ENCODE assay signal across 23 cellular contexts in the genomic region with DNA sequence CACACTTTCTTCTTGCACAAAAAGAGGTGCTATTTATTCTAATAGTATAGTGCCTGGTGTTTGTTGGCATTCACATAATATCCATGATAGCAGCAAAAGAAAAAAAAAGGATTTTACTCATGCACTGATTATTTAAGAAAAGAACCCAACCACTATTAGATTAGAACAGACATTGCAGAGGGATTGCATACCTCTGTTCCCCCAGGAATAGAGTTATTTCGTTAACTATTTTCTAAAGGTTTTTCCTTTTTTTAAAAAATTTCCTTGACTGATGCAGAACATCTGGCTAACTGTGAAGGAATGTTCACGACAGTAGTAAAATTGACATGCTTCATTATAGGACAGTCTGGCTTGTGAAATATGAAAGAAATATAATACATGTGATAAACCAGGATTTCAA.
"Had no signal": no experiment of that assay in that cellular context is flagged by ENCODE, and none has a peak within 500 bp of the region (broad histone marks: within the 10 kb centered on the region; RNA-seq: fewer than 3 reads in every experiment).

No MANE protein-coding gene starts in this region.

- H3K4me1 ChIP-seq: breast epithelium, stomach had no signal

- ATAC-seq: activated CD8-positive, alpha-beta memory T cell treated with anti-CD3 and anti-CD28 coated beads, Interleukin-2, amount 10 ng/mL, durations not matched to agents 7 days and 5 days; activated T-helper 17 cell treated with anti-CD3 and anti-CD28 coated beads, Interleukin-2, amount 50 U/mL, for 72 hours; esophagus mucosa had no signal

- DNase-seq: activated B cell treated with CpG ODN at 0.5 μM for 24 hours; activated CD4-positive, alpha-beta memory T cell treated with anti-CD3 and anti-CD28 coated beads, Interleukin-2, amount 10 ng/mL, durations not matched to agents 7 days and 5 days; activated CD4-positive, alpha-beta T cell treated with anti-CD3 and anti-CD28 coated beads for 4 hours; activated CD8-positive, alpha-beta memory T cell treated with anti-CD3 and anti-CD28 coated beads, Interleukin-2, amount 10 ng/mL, durations not matched to agents 7 days and 5 days; activated naive CD4-positive, alpha-beta T cell; activated naive CD8-positive, alpha-beta T cell treated with anti-CD3 and anti-CD28 coated beads, Interleukin-2, amount 10 ng/mL, durations not matched to agents 7 days and 5 days; cerebellar nuclear complex; effector CD8-positive, alpha-beta T cell; foreskin melanocyte; nephron progenitor cell; nucleus accumbens; small intestine; stimulated activated CD4-positive, alpha-beta T cell treated with anti-CD3 and anti-CD28 coated beads, Interleukin-4, amount 100 ng/mL, for 1 hour; stomach; T-helper 1 cell; T-helper 9 cell; trophoblast cell had no signal

- H3K4me1 Mint-ChIP-seq: activated B cell treated with CpG ODN at 0.5 μM for 24 hours; activated CD4-positive, alpha-beta memory T cell treated with anti-CD3 and anti-CD28 coated beads, Interleukin-2, amount 10 ng/mL, durations not matched to agents 7 days and 5 days; activated CD8-positive, alpha-beta memory T cell treated with anti-CD3 and anti-CD28 coated beads, Interleukin-2, amount 10 ng/mL, durations not matched to agents 7 days and 5 days; activated naive CD8-positive, alpha-beta T cell treated with anti-CD3 and anti-CD28 coated beads, Interleukin-2, amount 10 ng/mL, durations not matched to agents 7 days and 5 days; activated T-helper 17 cell treated with anti-CD3 and anti-CD28 coated beads, Interleukin-2, amount 50 U/mL, for 72 hours had no signal

- H3K9me3 ChIP-seq: breast epithelium, stomach had no signal

- H3K4me3 ChIP-seq: breast epithelium, lung, stomach had no signal

- H3K27ac ChIP-seq: breast epithelium, stomach had no signal

- H3K4me3 Mint-ChIP-seq: activated B cell treated with CpG ODN at 0.5 μM for 24 hours; activated CD4-positive, alpha-beta memory T cell treated with anti-CD3 and anti-CD28 coated beads, Interleukin-2, amount 10 ng/mL, durations not matched to agents 7 days and 5 days; activated CD8-positive, alpha-beta memory T cell treated with anti-CD3 and anti-CD28 coated beads, Interleukin-2, amount 10 ng/mL, durations not matched to agents 7 days and 5 days; activated naive CD8-positive, alpha-beta T cell treated with anti-CD3 and anti-CD28 coated beads, Interleukin-2, amount 10 ng/mL, durations not matched to agents 7 days and 5 days; activated T-helper 17 cell treated with anti-CD3 and anti-CD28 coated beads, Interleukin-2, amount 50 U/mL, for 72 hours; dendritic cell treated with granulocyte-macrophage colony-stimulating factor and Interleukin-4, amounts not matched to agents 40 ng/mL and 50 ng/mL, for 4 days; nephron progenitor cell had no signal

- H3K27me3 ChIP-seq: breast epithelium, stomach had no signal

- H3K36me3 ChIP-seq: breast epithelium, stomach had no signal

- H3K9me3 Mint-ChIP-seq: activated B cell treated with CpG ODN at 0.5 μM for 24 hours; activated CD4-positive, alpha-beta memory T cell treated with anti-CD3 and anti-CD28 coated beads, Interleukin-2, amount 10 ng/mL, durations not matched to agents 7 days and 5 days; activated naive CD8-positive, alpha-beta T cell treated with anti-CD3 and anti-CD28 coated beads, Interleukin-2, amount 10 ng/mL, durations not matched to agents 7 days and 5 days; activated T-helper 17 cell treated with anti-CD3 and anti-CD28 coated beads, Interleukin-2, amount 50 U/mL, for 72 hours; dendritic cell treated with granulocyte-macrophage colony-stimulating factor and Interleukin-4, amounts not matched to agents 40 ng/mL and 50 ng/mL, for 4 days; nephron progenitor cell had no signal

- H3K27me3 Mint-ChIP-seq: activated B cell treated with CpG ODN at 0.5 μM for 24 hours; activated CD8-positive, alpha-beta memory T cell treated with anti-CD3 and anti-CD28 coated beads, Interleukin-2, amount 10 ng/mL, durations not matched to agents 7 days and 5 days; activated naive CD8-positive, alpha-beta T cell treated with anti-CD3 and anti-CD28 coated beads, Interleukin-2, amount 10 ng/mL, durations not matched to agents 7 days and 5 days; activated T-helper 17 cell treated with anti-CD3 and anti-CD28 coated beads, Interleukin-2, amount 50 U/mL, for 72 hours; dendritic cell treated with granulocyte-macrophage colony-stimulating factor and Interleukin-4, amounts not matched to agents 40 ng/mL and 50 ng/mL, for 4 days; progenitor cell of endocrine pancreas had no signal

- H3K36me3 Mint-ChIP-seq: activated CD8-positive, alpha-beta memory T cell treated with anti-CD3 and anti-CD28 coated beads, Interleukin-2, amount 10 ng/mL, durations not matched to agents 7 days and 5 days; activated naive CD8-positive, alpha-beta T cell treated with anti-CD3 and anti-CD28 coated beads, Interleukin-2, amount 10 ng/mL, durations not matched to agents 7 days and 5 days had no signal
